Comparison of ENCODE assay signal across 34 cellular contexts in genomic region chr2:237952851-237953250, GRCh38.
"Had no signal": no experiment of that assay in that cellular context is flagged by ENCODE, and none has a peak within 500 bp of the region (broad histone marks: within the 10 kb centered on the region; RNA-seq: fewer than 3 reads in every experiment).

No MANE protein-coding gene starts in this region.

- H3K27ac ChIP-seq: adrenal gland, body of pancreas, brain microvascular endothelial cell, breast epithelium, VCaP had no signal

- H3K4me1 Mint-ChIP-seq: activated B cell treated with CpG ODN at 0.5 μM for 24 hours; activated T-helper 17 cell treated with anti-CD3 and anti-CD28 coated beads, Interleukin-2, amount 50 U/mL, for 72 hours had no signal

- H3K9me3 ChIP-seq: adrenal gland, body of pancreas, breast epithelium had no signal

- H3K4me3 Mint-ChIP-seq: activated B cell treated with CpG ODN at 0.5 μM for 24 hours; activated CD4-positive, alpha-beta memory T cell treated with anti-CD3 and anti-CD28 coated beads for 36 hours; activated CD4-positive, alpha-beta T cell treated with anti-CD3 and anti-CD28 coated beads, Interleukin-2, amount 10 ng/mL, durations not matched to agents 24 days and 14 days; activated CD8-positive, alpha-beta T cell treated with anti-CD3 and anti-CD28 coated beads for 36 hours; activated naive CD4-positive, alpha-beta T cell treated with anti-CD3 and anti-CD28 coated beads for 36 hours; activated naive CD8-positive, alpha-beta T cell treated with anti-CD3 and anti-CD28 coated beads for 36 hours; activated T-cell treated with anti-CD3 and anti-CD28 coated beads, Interleukin-2, amount 50 U/mL, for 4 hours; activated T-cell treated with anti-CD3 and anti-CD28 coated beads, Interleukin-2, amount 50 U/mL, for 72 hours; activated T-helper 1 cell treated with anti-CD3 and anti-CD28 coated beads, Interleukin-12 subunit alpha, Interleukin-12 subunit beta, Interleukin-2, Interleukin-4 antibody, amounts not matched to agents 30 ng/mL and 10 ng/mL and 1 ng/mL, durations not matched to agents 14 hours and 24 hours and 36 hours; activated T-helper 17 cell treated with anti-CD3 and anti-CD28 coated beads, Interleukin-2, amount 50 U/mL, for 72 hours; T-helper 2 cell treated with Interferon-gamma antibody and Interleukin-4, amounts not matched to agents 5 μg/mL and 100 μg/mL, for 36 hours had no signal

- ATAC-seq: activated CD8-positive, alpha-beta T cell treated with anti-CD3 and anti-CD28 coated beads for 36 hours; activated naive CD4-positive, alpha-beta T cell treated with anti-CD3 and anti-CD28 coated beads, Interleukin-2, amount 50 U/mL, for 72 hours; activated T-cell treated with anti-CD3 and anti-CD28 coated beads, Interleukin-2, amount 50 U/mL, for 4 hours; activated T-cell treated with anti-CD3 and anti-CD28 coated beads, Interleukin-2, amount 50 U/mL, for 72 hours; activated T-helper 17 cell treated with anti-CD3 and anti-CD28 coated beads, Interleukin-2, amount 50 U/mL, for 72 hours; body of pancreas had no signal

- DNase-seq: activated B cell treated with CpG ODN at 0.5 μM for 24 hours; activated CD4-positive, alpha-beta memory T cell treated with anti-CD3 and anti-CD28 coated beads for 36 hours; activated CD4-positive, alpha-beta T cell treated with anti-CD3 and anti-CD28 coated beads for 4 hours; activated CD4-positive, alpha-beta T cell treated with anti-CD3 and anti-CD28 coated beads, Interleukin-2, amount 10 ng/mL, durations not matched to agents 24 days and 14 days; activated CD4-positive, alpha-beta T cell treated with anti-CD3 and anti-CD28 coated beads, Interleukin-2, amount 50 U/mL, for 1 hour; activated CD4-positive, alpha-beta T cell treated with anti-CD3 and anti-CD28 coated beads, Interleukin-2, amount 50 U/mL, for 4 hours; activated CD4-positive, CD25-positive, alpha-beta regulatory T cell treated with anti-CD3 and anti-CD28 coated beads, Interleukin-2, amount 50 U/mL, for 72 hours; activated CD8-positive, alpha-beta memory T cell treated with anti-CD3 and anti-CD28 coated beads, Interleukin-2, amount 50 U/mL, for 4 hours; activated CD8-positive, alpha-beta T cell treated with anti-CD3 and anti-CD28 coated beads for 36 hours; activated gamma-delta T cell treated with Interleukin-2 at 50 U/mL for 16 hours; activated naive CD4-positive, alpha-beta T cell; activated naive CD4-positive, alpha-beta T cell treated with anti-CD3 and anti-CD28 coated beads for 36 hours; activated naive CD4-positive, alpha-beta T cell treated with anti-CD3 and anti-CD28 coated beads, Interleukin-2, amount 50 U/mL, for 16 hours; activated naive CD8-positive, alpha-beta T cell treated with anti-CD3 and anti-CD28 coated beads for 36 hours; activated T-cell treated with anti-CD3 and anti-CD28 coated beads for 4 hours; activated T-cell treated with anti-CD3 and anti-CD28 coated beads, Interleukin-2, amount 50 U/mL, for 1 hour; activated T-cell treated with anti-CD3 and anti-CD28 coated beads, Interleukin-2, amount 50 U/mL, for 4 hours; activated T-cell treated with anti-CD3 and anti-CD28 coated beads, Interleukin-2, amount 50 U/mL, for 72 hours; adrenal gland; amniotic stem cell; aorta; body of pancreas; brain microvascular endothelial cell; central memory CD4-positive, alpha-beta T cell; T-helper 2 cell; T-helper 9 cell had no signal

- FAIRE-seq: astrocyte, TTC549 had no signal

- H3K36me3 ChIP-seq: adrenal gland, brain microvascular endothelial cell, breast epithelium had no signal

- H3K36me3 Mint-ChIP-seq: activated CD4-positive, alpha-beta memory T cell treated with anti-CD3 and anti-CD28 coated beads for 36 hours; activated naive CD4-positive, alpha-beta T cell treated with anti-CD3 and anti-CD28 coated beads, Interleukin-2, amount 50 U/mL, for 72 hours; activated naive CD8-positive, alpha-beta T cell treated with anti-CD3 and anti-CD28 coated beads for 36 hours had no signal

- H3K4me1 ChIP-seq: adrenal gland had no signal

- H3K27ac Mint-ChIP-seq: activated B cell treated with CpG ODN at 0.5 μM for 24 hours; activated CD4-positive, alpha-beta memory T cell treated with anti-CD3 and anti-CD28 coated beads for 36 hours; activated CD4-positive, alpha-beta T cell treated with anti-CD3 and anti-CD28 coated beads, Interleukin-2, amount 10 ng/mL, durations not matched to agents 24 days and 14 days; activated CD8-positive, alpha-beta T cell treated with anti-CD3 and anti-CD28 coated beads for 36 hours; activated naive CD4-positive, alpha-beta T cell treated with anti-CD3 and anti-CD28 coated beads for 36 hours; activated naive CD4-positive, alpha-beta T cell treated with anti-CD3 and anti-CD28 coated beads, Interleukin-2, amount 50 U/mL, for 72 hours; activated naive CD8-positive, alpha-beta T cell treated with anti-CD3 and anti-CD28 coated beads for 36 hours; activated T-cell treated with anti-CD3 and anti-CD28 coated beads, Interleukin-2, amount 50 U/mL, for 72 hours; activated T-helper 1 cell treated with anti-CD3 and anti-CD28 coated beads, Interleukin-12 subunit alpha, Interleukin-12 subunit beta, Interleukin-2, Interleukin-4 antibody, amounts not matched to agents 30 ng/mL and 10 ng/mL and 1 ng/mL, durations not matched to agents 14 hours and 24 hours and 36 hours; activated T-helper 17 cell treated with anti-CD3 and anti-CD28 coated beads, Interleukin-2, amount 50 U/mL, for 72 hours; T-helper 2 cell treated with Interferon-gamma antibody and Interleukin-4, amounts not matched to agents 5 μg/mL and 100 μg/mL, for 36 hours had no signal

- H3K27me3 ChIP-seq: body of pancreas had no signal

- H3K9me3 Mint-ChIP-seq: activated B cell treated with CpG ODN at 0.5 μM for 24 hours; activated CD4-positive, alpha-beta memory T cell treated with anti-CD3 and anti-CD28 coated beads for 36 hours; activated CD4-positive, alpha-beta T cell treated with anti-CD3 and anti-CD28 coated beads, Interleukin-2, amount 10 ng/mL, durations not matched to agents 24 days and 14 days; activated CD8-positive, alpha-beta T cell treated with anti-CD3 and anti-CD28 coated beads for 36 hours; activated naive CD4-positive, alpha-beta T cell treated with anti-CD3 and anti-CD28 coated beads for 36 hours; activated naive CD4-positive, alpha-beta T cell treated with anti-CD3 and anti-CD28 coated beads, Interleukin-2, amount 50 U/mL, for 72 hours; activated naive CD8-positive, alpha-beta T cell treated with anti-CD3 and anti-CD28 coated beads for 36 hours; activated T-cell treated with anti-CD3 and anti-CD28 coated beads, Interleukin-2, amount 50 U/mL, for 4 hours; activated T-cell treated with anti-CD3 and anti-CD28 coated beads, Interleukin-2, amount 50 U/mL, for 72 hours; activated T-helper 1 cell treated with anti-CD3 and anti-CD28 coated beads, Interleukin-12 subunit alpha, Interleukin-12 subunit beta, Interleukin-2, Interleukin-4 antibody, amounts not matched to agents 30 ng/mL and 10 ng/mL and 1 ng/mL, durations not matched to agents 14 hours and 24 hours and 36 hours; activated T-helper 17 cell treated with anti-CD3 and anti-CD28 coated beads, Interleukin-2, amount 50 U/mL, for 72 hours; T-helper 2 cell treated with Interferon-gamma antibody and Interleukin-4, amounts not matched to agents 5 μg/mL and 100 μg/mL, for 36 hours had no signal

- H3K4me3 ChIP-seq: adrenal gland, body of pancreas, breast epithelium had no signal
